ENCODE assay signal across 6 cellular contexts in genomic region chr12:99192489-99192888, GRCh38.
"Had no signal": no experiment of that assay in that cellular context is flagged by ENCODE, and none has a peak within 500 bp of the region (broad histone marks: within the 10 kb centered on the region; RNA-seq: fewer than 3 reads in every experiment).

No MANE protein-coding gene starts in this region.

- DNase-seq: H9, HCEC 1CT had no signal

- H3K4me2 ChIP-seq: GM23338 had no signal

- H3K4me3 ChIP-seq: GM23338 had no signal

- FAIRE-seq: H1, H54, HTR-8/SVneo had no signal

- H2AFZ ChIP-seq: GM23338 had no signal

- ATAC-seq: GM23338 had no signal
